In genomic region chr15:39918688-39919385, GRCh38 we compare ENCODE assay signal across 9 cellular contexts. TPM values are rescaled to one million over a fixed set of nuclear protein-coding genes. Genes with fewer than 3 reads are reported as not detected.
DNase-seq lines count a peak whose midpoint lies in the region; ATAC-seq, FAIRE-seq and TF ChIP-seq lines count a peak whose summit lies in the region.
"Had no signal": no experiment of that assay in that cellular context is flagged by ENCODE, and none has a peak within 500 bp of the region (broad histone marks: within the 10 kb centered on the region; RNA-seq: fewer than 3 reads in every experiment).

No MANE protein-coding gene starts in this region.

- H3K4me1 Mint-ChIP-seq in CD4-positive, alpha-beta memory T cell, result peaks cover 5 to 16% (median 10%) of the 10 kb centered on the region in 4 donors
- peaks cover 5% of the 10 kb centered on the region for H3K4me1 Mint-ChIP-seq in endothelial cell (ENCODE audit: unreplicated experiment)
- peaks cover 13% of the 10 kb centered on the region for H3K4me1 Mint-ChIP-seq in neural crest cell

- no peaks in the 10 kb centered on the region for H3K36me3 ChIP-seq in CD4-positive, alpha-beta memory T cell (ENCODE audit: insufficient read depth, low read length)
- H3K36me3 ChIP-seq in pancreas, result no peaks in the 10 kb centered on the region

- H3K4me3 ChIP-seq in CD4-positive, alpha-beta memory T cell (ENCODE audit: low read length in 2 of 2), result no peak overlapping the region
- peak overlapping the region in 2 of 4 donors; percentile 61 to 65 for H3K4me3 ChIP-seq in pancreas

- no peak overlapping the region for H3K27ac Mint-ChIP-seq in CD4-positive, alpha-beta memory T cell
- H3K27ac Mint-ChIP-seq in endothelial cell (ENCODE audit: unreplicated experiment), result no peak overlapping the region
- no peak overlapping the region for H3K27ac Mint-ChIP-seq in neural crest cell (ENCODE audit: unreplicated experiment)

- peak overlapping the region; percentile 5 to 70 (median 58) for H3K4me3 Mint-ChIP-seq in CD4-positive, alpha-beta memory T cell
- H3K4me3 Mint-ChIP-seq in endothelial cell (ENCODE audit: unreplicated experiment), result peak overlapping the region; percentile 85
- peak overlapping the region; percentile 45 for H3K4me3 Mint-ChIP-seq in neural crest cell

- no peaks in the 10 kb centered on the region for H3K9me3 Mint-ChIP-seq in CD4-positive, alpha-beta memory T cell
- H3K9me3 Mint-ChIP-seq in endothelial cell (ENCODE audit: unreplicated experiment), result no peaks in the 10 kb centered on the region
- H3K9me3 Mint-ChIP-seq in neural crest cell, result peaks cover 12% of the 10 kb centered on the region

- no peak overlapping the region for H3K27ac ChIP-seq in CD4-positive, alpha-beta memory T cell (ENCODE audit: low read depth, low read length)
- no peak overlapping the region for H3K27ac ChIP-seq in caudate nucleus (ENCODE audit: low read depth, low read length)
- H3K27ac ChIP-seq in pancreas, result no peak overlapping the region

- no peak for ATAC-seq in pancreas

- peaks cover 18 to 24% of the 10 kb centered on the region in 2 donors for H3K27me3 Mint-ChIP-seq in CD4-positive, alpha-beta memory T cell
- H3K27me3 Mint-ChIP-seq in endothelial cell (ENCODE audit: unreplicated experiment) (peaks cover 5% of the 10 kb centered on the region), neural crest cell (ENCODE audit: low read depth) (peaks cover 61% of the 10 kb centered on the region)

- whole genome bisulfite sequencing in pancreas, 2 donors, result 32 to 36% methylated on average over 13 of the region's 13 CpGs

- CTCF ChIA-PET in CD4-positive, alpha-beta memory T cell (lab: Charles Lee; ENCODE audit: partially characterized antibody), result interaction anchor here (0.7 kb wide), 1 partner anchor 654 kb away, joined by 3 read pairs; no protein-coding TSS in a partner anchor

- TF ChIP-seq CTCF in endothelial cell (IDR thresholded peaks at IDR 0.05; ENCODE audit: unreplicated experiment), result no peak
- no peak for TF ChIP-seq CTCF in neural crest cell (conservative IDR thresholded peaks at IDR 0.05)
- no peak for TF ChIP-seq CTCF in pancreas (IDR thresholded peaks at IDR 0.05)

- DNase-seq in CD4-positive, alpha-beta memory T cell, result peak in 1 of 5 donors; percentile 3
- DNase-seq in NCI-H69 (lab: John Stamatoyannopoulos, UW), result peak; percentile 41
- no peak for DNase-seq in endothelial cell (ENCODE audit: low spot score)
- no peak for DNase-seq in neural crest cell (ENCODE audit: low read depth, low spot score)
- no peak for DNase-seq in caudate nucleus (lab: John Stamatoyannopoulos, UW)
- DNase-seq in pancreas, result no peak
- DNase-seq in NCI-H187 treated with DMSO at 0.1 percent for 48 hours (lab: John Stamatoyannopoulos, UW), result no peak
- no peak for DNase-seq in NCI-H510A (lab: John Stamatoyannopoulos, UW)
- DNase-seq: effector CD8-positive, alpha-beta T cell had no signal

- peaks cover 20% of the 10 kb centered on the region for H3K27me3 ChIP-seq in CD4-positive, alpha-beta memory T cell (ENCODE audit: insufficient read depth, low read length)
- H3K27me3 ChIP-seq in pancreas, result peaks cover 0 to 6% (median 0%) of the 10 kb centered on the region in 4 donors

- H3K9me3 ChIP-seq in CD4-positive, alpha-beta memory T cell (ENCODE audit: control insufficient read depth in 1 of 2, low read length in 2 of 2), result no peaks in the 10 kb centered on the region
- H3K9me3 ChIP-seq in pancreas, result no peaks in the 10 kb centered on the region

- intact Hi-C loops in CD4-positive, alpha-beta memory T cell (cut with micrococcal nuclease), result no loop called here
- intact Hi-C loops in pancreas (cut with DNase I), result no loop called here

- POLR2A ChIA-PET in CD4-positive, alpha-beta memory T cell (lab: Charles Lee; ENCODE audit: partially characterized antibody), result interaction anchor here (2.9 kb wide), 1 partner anchor 15 kb away, joined by 16 read pairs; the partner anchor contains the start of gene EIF2AK4

- no peak for FAIRE-seq in pancreas (lab: Jason Lieb, UNC)

- H3K36me3 Mint-ChIP-seq in CD4-positive, alpha-beta memory T cell, result peaks cover 0 to 3% of the 10 kb centered on the region in 2 donors
- H3K36me3 Mint-ChIP-seq in endothelial cell (ENCODE audit: low read depth, unreplicated experiment), result no peaks in the 10 kb centered on the region
- H3K36me3 Mint-ChIP-seq in neural crest cell (ENCODE audit: low read depth), result peaks cover 7% of the 10 kb centered on the region

- peaks cover 19% of the 10 kb centered on the region for H3K4me1 ChIP-seq in CD4-positive, alpha-beta memory T cell (ENCODE audit: insufficient read depth, low read length)
- H3K4me1 ChIP-seq in pancreas, result peaks cover 6 to 9% (median 8%) of the 10 kb centered on the region in 3 donors

RNA-seq across cellular contexts. Expression of gene GPR176, which starts 1.2 kb away (rescaled TPM):
- not detected for total RNA-seq in CD4-positive, alpha-beta memory T cell
- polyA plus RNA-seq in CD4-positive, alpha-beta memory T cell, result not detected
- total RNA-seq in endothelial cell (ENCODE audit: unreplicated experiment) (2.4 TPM), neural crest cell (3.7 and 4.2 TPM in 2 replicates), pancreas (1 to 10 TPM in 2 of 6 donors, under 1 TPM in 4; 0.16 to 6.8 (median 0.60) TPM)
- polyA plus RNA-seq in pancreas, result 1 to 10 TPM; 1.0 to 1.1 TPM

RNA-seq across cellular contexts. Expression of gene EIF2AK4, which starts 15.1 kb away (rescaled TPM):
- 10 to 100 TPM; 13.4 to 13.8 TPM for total RNA-seq in CD4-positive, alpha-beta memory T cell
- 10 to 100 TPM; 18.5 to 21.5 TPM for polyA plus RNA-seq in CD4-positive, alpha-beta memory T cell
- 42.0 TPM for total RNA-seq in endothelial cell (ENCODE audit: unreplicated experiment)
- 52.1 and 53.0 TPM in 2 replicates for total RNA-seq in neural crest cell
- total RNA-seq in pancreas, result 10 to 100 TPM in 5 of 6 donors, 1 to 10 TPM in 1; 9.9 to 19.7 (median 11.7) TPM
- polyA plus RNA-seq in pancreas, result 10 to 100 TPM; 23.2 to 31.1 TPM
